In the genomic region with DNA sequence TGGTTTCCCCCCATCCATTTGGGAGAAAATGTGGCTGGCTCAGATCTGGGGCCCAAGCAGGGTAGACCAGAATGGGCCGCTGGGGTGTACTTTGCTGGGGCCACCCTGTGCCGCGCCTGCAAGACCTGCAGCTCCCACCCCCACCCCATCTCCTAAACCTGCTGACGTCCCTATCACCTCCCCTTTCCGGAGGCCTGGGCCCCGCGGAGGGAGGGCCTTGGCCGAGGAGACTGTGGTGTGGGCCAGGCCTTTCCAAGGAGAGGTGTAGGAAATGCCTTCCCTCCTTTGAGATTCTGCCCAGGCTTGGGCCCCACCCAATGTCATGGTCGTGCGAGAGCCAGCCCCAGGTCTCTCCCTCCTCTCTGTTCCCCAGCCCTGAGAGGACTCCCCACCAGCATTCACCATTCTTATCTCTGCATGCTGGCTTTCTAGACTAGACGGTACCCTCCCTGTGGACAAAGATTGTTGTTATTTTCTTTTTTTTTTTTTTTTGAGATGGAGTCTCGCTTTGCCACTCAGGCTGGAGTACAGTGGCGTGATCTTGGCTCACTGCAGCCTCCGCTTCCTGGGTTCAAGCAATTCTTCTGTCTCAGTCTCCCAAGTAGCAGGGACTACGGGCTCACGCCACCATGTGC, we compare ENCODE assay signal across 1 cellular context.
TF ChIP-seq lines count a peak whose summit lies in the region.

No MANE protein-coding gene starts in this region.

TF ChIP-seq in H1, 55 proteins besides CTCF, POLR2A, EP300 and RAD21:
- TF ChIP-seq CBX5 (IDR thresholded peaks at IDR 0.05; ENCODE audit: low read depth, low read length) (no peak), ATF3 (IDR thresholded peaks at IDR 0.05; ENCODE audit: insufficient read depth, low read depth, low read length) (no peak), SP4 (IDR thresholded peaks at IDR 0.05; ENCODE audit: low read length) (no peak), CBX8 (IDR thresholded peaks at IDR 0.05; ENCODE audit: borderline replicate concordance, low read depth, low read length) (no peak), SIRT6 (IDR thresholded peaks at IDR 0.05; ENCODE audit: low read length) (no peak), CTBP2 (IDR thresholded peaks at IDR 0.05; ENCODE audit: borderline replicate concordance, insufficient read depth, insufficient read length, low read length) (no peak)
